27 cellular contexts compared by ENCODE assay signal in the genomic region with DNA sequence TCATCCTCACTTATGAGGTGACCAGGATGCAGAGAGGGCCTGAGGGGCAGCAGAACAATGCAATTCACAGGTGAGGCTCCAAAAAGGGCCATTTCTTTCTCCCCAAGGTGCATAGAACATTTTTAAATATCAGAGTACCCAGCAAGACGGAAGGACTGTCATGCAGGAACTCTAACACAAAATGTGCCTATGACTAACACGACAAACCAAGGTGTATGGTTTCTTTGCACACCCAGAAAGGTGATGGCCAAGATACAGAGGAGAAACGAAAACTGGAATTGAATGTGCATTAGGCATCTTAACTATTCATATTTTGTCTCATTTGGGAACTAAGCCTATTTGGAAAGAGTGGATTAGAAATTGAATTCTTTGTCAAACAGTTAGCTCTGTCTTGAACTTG. TPM values are rescaled to one million over a fixed set of nuclear protein-coding genes. Genes with fewer than 3 reads are reported as not detected.
A peak's percentile ranks its signal among the peaks of the same experiment; 100 is the strongest.
DNase-seq lines count a peak whose midpoint lies in the region; ATAC-seq and TF ChIP-seq lines count a peak whose summit lies in the region.
"Had no signal": no experiment of that assay in that cellular context is flagged by ENCODE, and none has a peak within 500 bp of the region (broad histone marks: within the 10 kb centered on the region; RNA-seq: fewer than 3 reads in every experiment).

No MANE protein-coding gene starts in this region.

- 90 to 92% methylated on average over 3 of the region's 3 CpGs for WGBS in heart right ventricle, 2 donors
- WGBS in mammary epithelial cell (ENCODE audit: low coverage, missing lambda C conversion rate), result 91% methylated on average over 3 of the region's 3 CpGs

- dilution Hi-C loops in mammary epithelial cell (cut with HindIII; ENCODE audit: low sequenced_read_pairs), result no loop called here

- no peaks in the 10 kb centered on the region for H3K9me3 Mint-ChIP-seq in type B pancreatic cell
- H3K9me3 Mint-ChIP-seq: activated B cell treated with CpG ODN at 0.5 μM for 24 hours; effector memory CD8-positive, alpha-beta T cell had no signal

- H3K4me1 ChIP-seq in cardiac muscle cell (ENCODE audit: low read depth) (peaks cover 62% of the 10 kb centered on the region), heart right ventricle (peaks cover 0 to 55% (median 27%) of the 10 kb centered on the region in 9 donors), mammary epithelial cell (ENCODE audit: insufficient read depth, low read length) (peaks cover 24% of the 10 kb centered on the region)
- H3K4me1 ChIP-seq: A549, colonic mucosa had no signal

- H3K36me3 Mint-ChIP-seq in type B pancreatic cell, result no peaks in the 10 kb centered on the region

- BruUV-seq in mammary epithelial cell (replicated peaks; lab: Mats Ljungman, UMichigan), result no TSS peak

- H3K4me3 Mint-ChIP-seq in type B pancreatic cell, result peak overlapping the region; percentile 33
- H3K4me3 Mint-ChIP-seq: activated B cell treated with CpG ODN at 0.5 μM for 24 hours; activated T-cell treated with anti-CD3 and anti-CD28 coated beads, Interleukin-2, amount 50 U/mL, for 4 hours; effector memory CD8-positive, alpha-beta T cell; stimulated activated naive CD8-positive, alpha-beta T cell treated with anti-CD3 and anti-CD28 coated beads, Interleukin-15, amount 100 ng/mL, for 72 hours had no signal

- no peak for DNase-seq in cardiac muscle cell (ENCODE audit: low read depth in 1 of 2, low spot score in 1 of 2)
- DNase-seq in heart right ventricle, result no peak
- DNase-seq in mammary epithelial cell, result peak; percentile 1
- no peak for DNase-seq in type B pancreatic cell (ENCODE audit: extremely low spot score, unreplicated experiment)
- no peak for DNase-seq in NCI-H2171 (lab: John Stamatoyannopoulos, UW)
- DNase-seq in NCI-H69 (lab: John Stamatoyannopoulos, UW), result no peak
- no peak for DNase-seq in effector CD4-positive, alpha-beta T cell
- DNase-seq: activated B cell treated with CpG ODN at 0.5 μM for 24 hours; activated CD4-positive, alpha-beta T cell treated with anti-CD3 and anti-CD28 coated beads, Interleukin-2, amount 50 U/mL, for 1 hour; activated T-cell treated with anti-CD3 and anti-CD28 coated beads, Interleukin-2, amount 50 U/mL, for 4 hours; colonic mucosa; DND-41; effector memory CD8-positive, alpha-beta T cell; KG1; NCI-H1436 treated with DMSO at 0.1 percent for 48 hours; NCI-H82; OCI-M1; stimulated activated naive CD8-positive, alpha-beta T cell treated with anti-CD3 and anti-CD28 coated beads, Interleukin-15, amount 100 ng/mL, for 72 hours; T-helper 9 cell had no signal

- ATAC-seq in heart right ventricle, result no peak
- ATAC-seq: activated T-cell treated with anti-CD3 and anti-CD28 coated beads, Interleukin-2, amount 50 U/mL, for 4 hours; effector memory CD8-positive, alpha-beta T cell had no signal

- CTCF ChIA-PET in mammary epithelial cell (lab: Charles Lee; ENCODE audit: low non-redundant PET), result no interaction called here

- no peaks in the 10 kb centered on the region for H3F3A ChIP-seq in neural cell (ENCODE audit: insufficient read depth, low read length, poor library complexity, severe bottlenecking)

- TF ChIP-seq RAD21 in neural cell (conservative IDR thresholded peaks at IDR 0.05), result no peak

- H3K9me2 ChIP-seq in neural cell (ENCODE audit: insufficient read depth, low read length), result no peaks in the 10 kb centered on the region

- in situ Hi-C loops in mammary epithelial cell (cut with MboI; ENCODE audit: low sequenced_read_pairs in 2 of 2), result no loop called here

- H3K9me3 ChIP-seq in cardiac muscle cell (ENCODE audit: low read depth) (no peaks in the 10 kb centered on the region), heart right ventricle (no peaks in the 10 kb centered on the region), mammary epithelial cell (replicated peaks; ENCODE audit: insufficient read depth, low read length) (no peaks in the 10 kb centered on the region), neural cell (ENCODE audit: low read length) (no peaks in the 10 kb centered on the region)
- H3K9me3 ChIP-seq: A549, body of pancreas, colonic mucosa, esophagus muscularis mucosa, HAP-1, prostate gland, tibial nerve had no signal

- peak overlapping the region; percentile 94 for H3K27ac ChIP-seq in cardiac muscle cell
- peak overlapping the region in 1 of 10 donors; percentile 28 for H3K27ac ChIP-seq in heart right ventricle
- no peak overlapping the region for H3K27ac ChIP-seq in mammary epithelial cell (ENCODE audit: insufficient read depth, low read depth, low read length)
- no peak overlapping the region for H3K27ac ChIP-seq in neural cell (ENCODE audit: low read length)
- H3K27ac ChIP-seq: A549, colonic mucosa, esophagus muscularis mucosa, foreskin keratinocyte, prostate gland, tibial nerve had no signal

- H3K4me2 ChIP-seq in mammary epithelial cell (ENCODE audit: insufficient read depth, low read depth, low read length) (peak overlapping the region; percentile 10), neural cell (ENCODE audit: low read length) (peak overlapping the region; percentile 48)
- H3K4me2 ChIP-seq: A549 had no signal

- TF ChIP-seq CTCF in cardiac muscle cell (IDR thresholded peaks at IDR 0.05; ENCODE audit: low read depth, low read length), result no peak
- no peak for TF ChIP-seq CTCF in heart right ventricle (IDR thresholded peaks at IDR 0.05)
- no peak for TF ChIP-seq CTCF in mammary epithelial cell (conservative IDR thresholded peaks at IDR 0.05 in 1 of 2, IDR thresholded peaks at IDR 0.05 in 1 of 2; ENCODE audit: extremely low read depth in 1 of 2, insufficient read depth in 1 of 2, low read depth in 1 of 2, low read length in 2 of 2)
- TF ChIP-seq CTCF in neural cell (IDR thresholded peaks at IDR 0.05; ENCODE audit: poor library complexity, severe bottlenecking), result no peak
- no peak for TF ChIP-seq CTCF in type B pancreatic cell (conservative IDR thresholded peaks at IDR 0.05)

- H4K20me1 ChIP-seq in mammary epithelial cell (ENCODE audit: insufficient read depth, low read length), result no peaks in the 10 kb centered on the region
- H4K20me1 ChIP-seq in neural cell (ENCODE audit: insufficient read depth), result no peaks in the 10 kb centered on the region

- intact Hi-C loops in heart right ventricle (cut with DNase I), result no loop called here
- intact Hi-C loops in mammary epithelial cell (cut with micrococcal nuclease), result no loop called here

- H3K9ac ChIP-seq in mammary epithelial cell (ENCODE audit: insufficient read depth, low read length) (no peak overlapping the region), neural cell (ENCODE audit: low read length) (no peak overlapping the region)

- no peak for TF ChIP-seq EP300 in neural cell (conservative IDR thresholded peaks at IDR 0.05; ENCODE audit: poor library complexity, severe bottlenecking)

- H3K27ac Mint-ChIP-seq in type B pancreatic cell, result peak overlapping the region; percentile 76
- H3K27ac Mint-ChIP-seq: activated B cell treated with CpG ODN at 0.5 μM for 24 hours; effector memory CD8-positive, alpha-beta T cell; stimulated activated naive CD8-positive, alpha-beta T cell treated with anti-CD3 and anti-CD28 coated beads, Interleukin-15, amount 100 ng/mL, for 72 hours had no signal

- H3K27me3 Mint-ChIP-seq in type B pancreatic cell, result peaks cover 3% of the 10 kb centered on the region
- H3K27me3 Mint-ChIP-seq: stimulated activated naive CD8-positive, alpha-beta T cell treated with anti-CD3 and anti-CD28 coated beads, Interleukin-15, amount 100 ng/mL, for 72 hours had no signal

- no peak overlapping the region for H2AFZ ChIP-seq in mammary epithelial cell (ENCODE audit: low read depth, low read length)
- no peak overlapping the region for H2AFZ ChIP-seq in neural cell (ENCODE audit: low read depth, low read length)

- peaks cover 81% of the 10 kb centered on the region for H3K4me1 Mint-ChIP-seq in type B pancreatic cell (ENCODE audit: unreplicated experiment)
- H3K4me1 Mint-ChIP-seq: activated B cell treated with CpG ODN at 0.5 μM for 24 hours had no signal

- H3K27me3 ChIP-seq in cardiac muscle cell (no peaks in the 10 kb centered on the region), heart right ventricle (peaks cover 0 to 53% (median 17%) of the 10 kb centered on the region in 7 donors), mammary epithelial cell (ENCODE audit: insufficient read depth, low read length) (no peaks in the 10 kb centered on the region), neural cell (ENCODE audit: insufficient read depth, low read depth, low read length) (no peaks in the 10 kb centered on the region)
- H3K27me3 ChIP-seq: body of pancreas, colonic mucosa, foreskin keratinocyte, tibial nerve had no signal

- H3K4me3 ChIP-seq in cardiac muscle cell (no peak overlapping the region), heart right ventricle (no peak overlapping the region), mammary epithelial cell (replicated peaks in 1 of 3; ENCODE audit: insufficient read depth in 1 of 3, low read depth in 2 of 3, low read length in 3 of 3) (no peak overlapping the region), neural cell (ENCODE audit: low read length) (peak overlapping the region; percentile 10)
- H3K4me3 ChIP-seq: A549, body of pancreas, colonic mucosa, esophagus muscularis mucosa, HAP-1, prostate gland, tibial nerve had no signal

- H3K79me2 ChIP-seq in mammary epithelial cell (ENCODE audit: insufficient read depth, low read length), result no peaks in the 10 kb centered on the region
- H3K79me2 ChIP-seq in neural cell (replicated peaks; ENCODE audit: insufficient read depth, low read length), result no peaks in the 10 kb centered on the region

- no peaks in the 10 kb centered on the region for H3K36me3 ChIP-seq in cardiac muscle cell
- no peaks in the 10 kb centered on the region for H3K36me3 ChIP-seq in heart right ventricle
- no peaks in the 10 kb centered on the region for H3K36me3 ChIP-seq in mammary epithelial cell (ENCODE audit: insufficient read depth, low read length)
- no peaks in the 10 kb centered on the region for H3K36me3 ChIP-seq in neural cell (ENCODE audit: insufficient read depth, low read length)
- H3K36me3 ChIP-seq: colonic mucosa, esophagus muscularis mucosa, HAP-1, prostate gland, tibial nerve had no signal

TF ChIP-seq in neural cell, 6 proteins besides CTCF, POLR2A, EP300 and RAD21:
- TF ChIP-seq SMC3 (conservative IDR thresholded peaks at IDR 0.05; ENCODE audit: poor library complexity) (no peak), MXI1 (conservative IDR thresholded peaks at IDR 0.05; ENCODE audit: poor library complexity, severe bottlenecking) (no peak), POLR2AphosphoS5 (IDR thresholded peaks at IDR 0.05) (no peak), TAF1 (IDR thresholded peaks at IDR 0.05; ENCODE audit: low read depth) (no peak)
TF ChIP-seq in neural cell: peak in this region for 0.

RNA-seq across cellular contexts. Expression of a gene that starts 29.9 kb away (rescaled TPM):
- total RNA-seq in cardiac muscle cell (26.1 and 33.4 TPM in 2 replicates), heart right ventricle (under 1 TPM in 9 of 10 donors, not detected in 1; 0.12 to 0.94 (median 0.28) TPM), mammary epithelial cell (under 1 TPM; 0.31 to 0.33 TPM), type B pancreatic cell (ENCODE audit: low replicate concordance) (10.0 and 25.7 TPM in 2 replicates)
- polyA plus RNA-seq in cardiac muscle cell (11.8 and 16.5 TPM in 2 replicates), heart right ventricle (under 1 TPM; 0.06 to 0.22 TPM), mammary epithelial cell (0.49 TPM), neural cell (2.3 and 2.7 TPM in 2 replicates)
- polyA minus RNA-seq in mammary epithelial cell (1.7 TPM), neural cell (7.8 and 9.3 TPM in 2 replicates)
- total RNA-seq: activated B cell treated with CpG ODN at 0.5 μM for 24 hours had no signal
- polyA plus RNA-seq: A549 had no signal
